ENCODE assay signal across 2 cellular contexts in genomic region chr2:237293966-237294365, GRCh38.
TF ChIP-seq lines count a peak whose summit lies in the region.

No MANE protein-coding gene starts in this region.

TF ChIP-seq in SK-N-SH, 30 proteins besides CTCF, POLR2A, EP300 and RAD21:
- TF ChIP-seq YY1 (IDR thresholded peaks at IDR 0.05; ENCODE audit: low read depth) (no peak), TCF12 (IDR thresholded peaks at IDR 0.05) (0 out of 2 replicates have a peak, but pooled peaks have one; percentile 2), JUND (IDR thresholded peaks at IDR 0.05) (no peak), NFIC (IDR thresholded peaks at IDR 0.05; ENCODE audit: borderline replicate concordance) (no peak), FOXM1 (IDR thresholded peaks at IDR 0.05; ENCODE audit: low read depth) (no peak), REST (IDR thresholded peaks at IDR 0.05; ENCODE audit: low read depth, low read length) (no peak)

TF ChIP-seq in SK-N-SH treated with all-trans-retinoic acid at 6 μM for 48 hours, 23 proteins besides CTCF, POLR2A, EP300 and RAD21:
- TF ChIP-seq ISL1 (CRISPR knock-in tag; IDR thresholded peaks at IDR 0.05) (no peak), CSRNP3 (CRISPR knock-in tag; IDR thresholded peaks at IDR 0.05) (no peak), SNAI2 (CRISPR knock-in tag; IDR thresholded peaks at IDR 0.05) (no peak), TOX (CRISPR knock-in tag; IDR thresholded peaks at IDR 0.05; ENCODE audit: borderline replicate concordance) (no peak), ZNF8 (CRISPR knock-in tag; IDR thresholded peaks at IDR 0.05) (no peak), GLIS3 (CRISPR knock-in tag; IDR thresholded peaks at IDR 0.05) (no peak), PPARA (CRISPR knock-in tag; IDR thresholded peaks at IDR 0.05; ENCODE audit: borderline replicate concordance) (no peak), PATZ1 (CRISPR knock-in tag; IDR thresholded peaks at IDR 0.05; ENCODE audit: borderline replicate concordance) (no peak), ZNF565 (CRISPR knock-in tag; conservative IDR thresholded peaks at IDR 0.05; ENCODE audit: low read depth) (no peak), ZFP30 (CRISPR knock-in tag; IDR thresholded peaks at IDR 0.05) (no peak), TSHZ2 (CRISPR knock-in tag; IDR thresholded peaks at IDR 0.05) (no peak), ZNF70 (CRISPR knock-in tag; IDR thresholded peaks at IDR 0.05) (no peak), ZFP3 (CRISPR knock-in tag; IDR thresholded peaks at IDR 0.05) (no peak), POU6F1 (CRISPR knock-in tag; IDR thresholded peaks at IDR 0.05; ENCODE audit: borderline replicate concordance, low read depth) (no peak), OSR1 (CRISPR knock-in tag; IDR thresholded peaks at IDR 0.05) (no peak), RARB (CRISPR knock-in tag; IDR thresholded peaks at IDR 0.05) (no peak), CREB5 (CRISPR knock-in tag; IDR thresholded peaks at IDR 0.05; ENCODE audit: low read depth) (no peak)
